28 cellular contexts compared by ENCODE assay signal in genomic region chr6:44742828-44743372, GRCh38.
"Had no signal": no experiment of that assay in that cellular context is flagged by ENCODE, and none has a peak within 500 bp of the region (broad histone marks: within the 10 kb centered on the region; RNA-seq: fewer than 3 reads in every experiment).

No MANE protein-coding gene starts in this region.

- H3K4me1 ChIP-seq: ascending aorta, body of pancreas, SJCRH30 had no signal

- H3K27ac ChIP-seq: ascending aorta, body of pancreas, Peyer's patch, RWPE1, SJCRH30, VCaP had no signal

- H3K4me2 ChIP-seq: SK-N-SH had no signal

- H3K27me3 ChIP-seq: ascending aorta, body of pancreas, Peyer's patch, SJCRH30 had no signal

- H3K4me3 Mint-ChIP-seq: activated CD4-positive, alpha-beta memory T cell treated with anti-CD3 and anti-CD28 coated beads for 36 hours; activated CD4-positive, alpha-beta T cell treated with anti-CD3 and anti-CD28 coated beads, Interleukin-2, amount 10 ng/mL, durations not matched to agents 7 days and 5 days; activated naive CD8-positive, alpha-beta T cell treated with anti-CD3 and anti-CD28 coated beads, Interleukin-2, amount 50 U/mL, for 24 hours; activated T-cell treated with anti-CD3 and anti-CD28 coated beads, Interleukin-2, amount 50 U/mL, for 4 hours had no signal

- H3K36me3 ChIP-seq: ascending aorta, Peyer's patch, SJCRH30 had no signal

- H3K27ac Mint-ChIP-seq: activated CD4-positive, alpha-beta memory T cell treated with anti-CD3 and anti-CD28 coated beads for 36 hours; activated CD4-positive, alpha-beta T cell treated with anti-CD3 and anti-CD28 coated beads, Interleukin-2, amount 10 ng/mL, durations not matched to agents 7 days and 5 days; activated naive CD4-positive, alpha-beta T cell treated with anti-CD3 and anti-CD28 coated beads, Interleukin-2, amount 50 U/mL, for 72 hours; activated naive CD8-positive, alpha-beta T cell treated with anti-CD3 and anti-CD28 coated beads, Interleukin-2, amount 50 U/mL, for 24 hours had no signal

- H3K9me3 Mint-ChIP-seq: activated naive CD4-positive, alpha-beta T cell treated with anti-CD3 and anti-CD28 coated beads, Interleukin-2, amount 50 U/mL, for 72 hours; activated T-cell treated with anti-CD3 and anti-CD28 coated beads, Interleukin-2, amount 50 U/mL, for 4 hours had no signal

- DNase-seq: activated CD4-positive, alpha-beta memory T cell treated with anti-CD3 and anti-CD28 coated beads for 36 hours; activated CD4-positive, alpha-beta T cell treated with anti-CD3 and anti-CD28 coated beads, Interleukin-2, amount 10 ng/mL, durations not matched to agents 7 days and 5 days; activated CD4-positive, CD25-positive, alpha-beta regulatory T cell; activated CD8-positive, alpha-beta memory T cell treated with anti-CD3 and anti-CD28 coated beads for 24 hours; activated effector memory CD4-positive, alpha-beta T cell treated with anti-CD3 and anti-CD28 coated beads, Interleukin-2, amount 50 U/mL, for 16 hours; activated naive CD4-positive, alpha-beta T cell treated with Interleukin-2 at 50 U/mL for 16 hours; activated naive CD8-positive, alpha-beta T cell treated with anti-CD3 and anti-CD28 coated beads, Interleukin-2, amount 50 U/mL, for 24 hours; activated T-cell treated with anti-CD3 and anti-CD28 coated beads, Interleukin-2, amount 50 U/mL, for 4 hours; amniotic stem cell; body of pancreas; KG1; NCI-H1092; NCI-H1417; NCI-H1930; NCI-H2171 treated with DMSO at 0.1 percent for 48 hours; NCI-H226; NCI-H526; NCI-H774; NK-92 treated with Interleukin-12 subunit alpha and Interleukin-12 subunit beta, amount 100 ng/mL, for 24 hours; Right ventricle myocardium superior; SJCRH30; SK-N-SH; T-helper 1 cell had no signal

- H3K9me3 ChIP-seq: ascending aorta, body of pancreas, Peyer's patch, SJCRH30, SK-N-SH had no signal

- H3K4me3 ChIP-seq: ascending aorta, body of pancreas, Peyer's patch, SJCRH30 had no signal

- H3K9me2 ChIP-seq: SK-N-SH had no signal

- H3K4me1 Mint-ChIP-seq: activated CD4-positive, alpha-beta T cell treated with anti-CD3 and anti-CD28 coated beads, Interleukin-2, amount 10 ng/mL, durations not matched to agents 7 days and 5 days had no signal

- ATAC-seq: activated naive CD4-positive, alpha-beta T cell treated with anti-CD3 and anti-CD28 coated beads, Interleukin-2, amount 50 U/mL, for 72 hours; activated naive CD8-positive, alpha-beta T cell treated with anti-CD3 and anti-CD28 coated beads, Interleukin-2, amount 50 U/mL, for 24 hours; activated T-cell treated with anti-CD3 and anti-CD28 coated beads, Interleukin-2, amount 50 U/mL, for 4 hours; body of pancreas had no signal
